In the genomic region with DNA sequence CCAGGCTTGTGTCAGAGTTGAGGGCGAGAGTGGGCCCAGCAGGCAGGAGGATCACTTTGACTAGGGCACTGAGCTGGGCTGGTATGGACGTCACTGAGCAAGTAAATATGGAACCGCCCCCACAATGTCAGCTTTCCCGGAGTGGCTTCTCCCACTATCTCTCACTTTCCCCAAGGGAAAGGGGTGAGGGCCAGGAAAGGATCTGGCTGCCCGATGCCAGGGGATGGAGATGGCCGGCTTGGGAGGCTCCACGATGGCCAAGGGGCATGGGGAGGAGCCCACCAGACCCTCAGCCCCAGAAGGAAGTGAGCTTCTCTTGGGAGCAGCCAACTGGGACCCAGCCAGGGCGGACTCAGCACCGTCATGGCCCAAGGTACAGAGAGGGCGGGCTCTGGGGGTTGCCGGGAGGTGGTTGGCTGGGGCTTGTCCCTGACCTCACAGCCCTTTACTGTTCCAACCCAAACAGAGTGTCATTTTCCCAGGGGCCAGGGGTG, we compare ENCODE assay signal across 21 cellular contexts. TPM values are rescaled to one million over a fixed set of nuclear protein-coding genes. Genes with fewer than 3 reads are reported as not detected.
DNase-seq lines count a peak whose midpoint lies in the region; ATAC-seq and TF ChIP-seq lines count a peak whose summit lies in the region.
"Had no signal": no experiment of that assay in that cellular context is flagged by ENCODE, and none has a peak within 500 bp of the region (broad histone marks: within the 10 kb centered on the region; RNA-seq: fewer than 3 reads in every experiment).

No MANE protein-coding gene starts in this region.

- H3K36me3 ChIP-seq in left ventricle myocardium inferior: no peaks in the 10 kb centered on the region
- H3K36me3 ChIP-seq in osteoblast (ENCODE audit: insufficient read depth, low read length): no peaks in the 10 kb centered on the region
- no peaks in the 10 kb centered on the region for H3K36me3 ChIP-seq in vagina
- H3K36me3 ChIP-seq: thyroid gland had no signal

- H3K4me3 ChIP-seq in left ventricle myocardium inferior: no peak overlapping the region
- H3K4me3 ChIP-seq in osteoblast (ENCODE audit: insufficient read depth, low read length): peak overlapping the region; percentile 47
- no peak overlapping the region for H3K4me3 ChIP-seq in vagina
- H3K4me3 ChIP-seq: lung, thyroid gland had no signal

- TF ChIP-seq POLR2A in vagina (IDR thresholded peaks at IDR 0.05): no peak

- no peak overlapping the region for H3K27ac Mint-ChIP-seq in activated T-cell treated with anti-CD3 and anti-CD28 coated beads, Interleukin-2, amount 50 U/mL, for 24 hours
- H3K27ac Mint-ChIP-seq in activated T-cell treated with anti-CD3 and anti-CD28 coated beads, Interleukin-2, amount 50 U/mL, for 72 hours: no peak overlapping the region
- H3K27ac Mint-ChIP-seq: activated naive CD4-positive, alpha-beta T cell treated with anti-CD3 and anti-CD28 coated beads, Interleukin-2, amount 50 U/mL, for 24 hours; dendritic cell treated with granulocyte-macrophage colony-stimulating factor and Interleukin-4, amounts not matched to agents 40 ng/mL and 50 ng/mL, for 4 days had no signal

- peak overlapping the region; percentile 47 for H3K27ac ChIP-seq in left ventricle myocardium inferior (replicated peaks)
- H3K27ac ChIP-seq in osteoblast (ENCODE audit: low read depth, low read length): no peak overlapping the region
- peak overlapping the region; percentile 47 for H3K27ac ChIP-seq in vagina

- H3K27me3 ChIP-seq in left ventricle myocardium inferior (ENCODE audit: low read depth): no peaks in the 10 kb centered on the region
- no peaks in the 10 kb centered on the region for H3K27me3 ChIP-seq in osteoblast (ENCODE audit: insufficient read depth, low read length)
- no peaks in the 10 kb centered on the region for H3K27me3 ChIP-seq in vagina
- H3K27me3 ChIP-seq: thyroid gland had no signal

- intact Hi-C loops in left ventricle myocardium inferior (cut with micrococcal nuclease): no loop called here
- intact Hi-C loops in vagina (cut with DNase I): no loop called here

- peak; percentile 11 for DNase-seq in activated T-cell treated with anti-CD3 and anti-CD28 coated beads, Interleukin-2, amount 50 U/mL, for 24 hours
- DNase-seq in activated T-cell treated with anti-CD3 and anti-CD28 coated beads, Interleukin-2, amount 50 U/mL, for 72 hours: no peak
- DNase-seq in left ventricle myocardium inferior (no peak), osteoblast (ENCODE audit: insufficient read length, low spot score, missing footprints) (peak; percentile 88), vagina (ENCODE audit: extremely low spot score in 2 of 2) (peak in 1 of 2 donors; percentile 83), COLO668 (lab: John Stamatoyannopoulos, UW; ENCODE audit: unreplicated experiment) (no peak)
- DNase-seq: activated CD4-positive, alpha-beta T cell treated with anti-CD3 and anti-CD28 coated beads, Interleukin-2, amount 50 U/mL, for 1 hour; activated T-cell treated with anti-CD3 and anti-CD28 coated beads, Interleukin-2, amount 50 U/mL, for 4 hours; H7; NCI-H1048; NCI-H2029 treated with DMSO at 0.1 percent for 48 hours; NCI-H510A treated with DMSO at 0.1 percent for 48 hours; stimulated activated CD4-positive, alpha-beta T cell treated with anti-CD3 and anti-CD28 coated beads, Interleukin-12 subunit alpha, Interleukin-12 subunit beta, amount 100 ng/mL, for 4 hours; thyroid gland had no signal

- H4K20me1 ChIP-seq in osteoblast (ENCODE audit: insufficient read depth, low read length): peaks cover 30% of the 10 kb centered on the region

- no peaks in the 10 kb centered on the region for H3K27me3 Mint-ChIP-seq in activated T-cell treated with anti-CD3 and anti-CD28 coated beads, Interleukin-2, amount 50 U/mL, for 24 hours
- H3K27me3 Mint-ChIP-seq in activated T-cell treated with anti-CD3 and anti-CD28 coated beads, Interleukin-2, amount 50 U/mL, for 72 hours (ENCODE audit: low read depth): no peaks in the 10 kb centered on the region
- H3K27me3 Mint-ChIP-seq: activated naive CD4-positive, alpha-beta T cell treated with anti-CD3 and anti-CD28 coated beads, Interleukin-2, amount 50 U/mL, for 24 hours; dendritic cell treated with granulocyte-macrophage colony-stimulating factor and Interleukin-4, amounts not matched to agents 40 ng/mL and 50 ng/mL, for 4 days; progenitor cell of endocrine pancreas had no signal

- H3K79me2 ChIP-seq in osteoblast (ENCODE audit: insufficient read depth, low read length): peaks cover 1% of the 10 kb centered on the region

- H3K4me3 Mint-ChIP-seq in activated T-cell treated with anti-CD3 and anti-CD28 coated beads, Interleukin-2, amount 50 U/mL, for 24 hours: no peak overlapping the region
- no peak overlapping the region for H3K4me3 Mint-ChIP-seq in activated T-cell treated with anti-CD3 and anti-CD28 coated beads, Interleukin-2, amount 50 U/mL, for 72 hours
- H3K4me3 Mint-ChIP-seq: activated naive CD4-positive, alpha-beta T cell treated with anti-CD3 and anti-CD28 coated beads, Interleukin-2, amount 50 U/mL, for 24 hours; activated T-cell treated with anti-CD3 and anti-CD28 coated beads, Interleukin-2, amount 50 U/mL, for 4 hours; CD14-positive monocyte; dendritic cell treated with granulocyte-macrophage colony-stimulating factor and Interleukin-4, amounts not matched to agents 40 ng/mL and 50 ng/mL, for 4 days had no signal

- peaks cover 12% of the 10 kb centered on the region for H3K4me1 Mint-ChIP-seq in activated T-cell treated with anti-CD3 and anti-CD28 coated beads, Interleukin-2, amount 50 U/mL, for 24 hours (ENCODE audit: low read depth)
- peaks cover 8% of the 10 kb centered on the region for H3K4me1 Mint-ChIP-seq in activated T-cell treated with anti-CD3 and anti-CD28 coated beads, Interleukin-2, amount 50 U/mL, for 72 hours (ENCODE audit: low read depth)

- H2AFZ ChIP-seq in osteoblast (ENCODE audit: low read length): peak overlapping the region; percentile 36

- peak overlapping the region; percentile 63 for H3K4me2 ChIP-seq in osteoblast (ENCODE audit: insufficient read depth, low read length)

- no peaks in the 10 kb centered on the region for H3K9me3 Mint-ChIP-seq in activated T-cell treated with anti-CD3 and anti-CD28 coated beads, Interleukin-2, amount 50 U/mL, for 24 hours
- H3K9me3 Mint-ChIP-seq in activated T-cell treated with anti-CD3 and anti-CD28 coated beads, Interleukin-2, amount 50 U/mL, for 72 hours: peaks cover 0 to under 1% of the 10 kb centered on the region in 2 donors
- H3K9me3 Mint-ChIP-seq: activated naive CD4-positive, alpha-beta T cell treated with anti-CD3 and anti-CD28 coated beads, Interleukin-2, amount 50 U/mL, for 24 hours; activated T-cell treated with anti-CD3 and anti-CD28 coated beads, Interleukin-2, amount 50 U/mL, for 4 hours; CD14-positive monocyte; dendritic cell treated with granulocyte-macrophage colony-stimulating factor and Interleukin-4, amounts not matched to agents 40 ng/mL and 50 ng/mL, for 4 days had no signal

- H3K36me3 Mint-ChIP-seq in activated T-cell treated with anti-CD3 and anti-CD28 coated beads, Interleukin-2, amount 50 U/mL, for 24 hours (ENCODE audit: low read depth): no peaks in the 10 kb centered on the region
- H3K36me3 Mint-ChIP-seq in activated T-cell treated with anti-CD3 and anti-CD28 coated beads, Interleukin-2, amount 50 U/mL, for 72 hours (ENCODE audit: insufficient read depth in 2 of 2): peaks cover under 1% of the 10 kb centered on the region in 2 donors

- peaks cover 69% of the 10 kb centered on the region for H3K4me1 ChIP-seq in left ventricle myocardium inferior
- peaks cover 12% of the 10 kb centered on the region for H3K4me1 ChIP-seq in osteoblast (ENCODE audit: insufficient read depth, low read length)
- peaks cover 94% of the 10 kb centered on the region for H3K4me1 ChIP-seq in vagina

- H3K9me3 ChIP-seq in left ventricle myocardium inferior (replicated peaks) (no peaks in the 10 kb centered on the region), osteoblast (ENCODE audit: low read depth, low read length) (no peaks in the 10 kb centered on the region), vagina (no peaks in the 10 kb centered on the region)
- H3K9me3 ChIP-seq: thyroid gland had no signal

- no peak for ATAC-seq in activated T-cell treated with anti-CD3 and anti-CD28 coated beads, Interleukin-2, amount 50 U/mL, for 72 hours (replicated peaks in 1 of 2)
- ATAC-seq in GM19328 (IDR thresholded peaks at IDR 0.05; ENCODE audit: unreplicated experiment): no peak
- ATAC-seq in HG03095 (IDR thresholded peaks at IDR 0.05; ENCODE audit: unreplicated experiment): no peak
- ATAC-seq: activated T-cell treated with anti-CD3 and anti-CD28 coated beads, Interleukin-2, amount 50 U/mL, for 4 hours had no signal

- TF ChIP-seq CTCF in left ventricle myocardium inferior (IDR thresholded peaks at IDR 0.05; ENCODE audit: borderline replicate concordance) (no peak), osteoblast (IDR thresholded peaks at IDR 0.05; ENCODE audit: extremely low read depth, low read depth, low read length) (no peak), vagina (IDR thresholded peaks at IDR 0.05) (no peak)

RNA-seq across cellular contexts. Expression of a gene that starts 8.7 kb away (rescaled TPM):
- total RNA-seq in activated T-cell treated with anti-CD3 and anti-CD28 coated beads, Interleukin-2, amount 50 U/mL, for 72 hours: 1 to 10 TPM; 1.2 to 2.0 TPM
- total RNA-seq in left ventricle myocardium inferior (17.2 TPM), osteoblast (5.4 and 6.8 TPM in 2 replicates), vagina (15.2 TPM)

Comparison
In these comparisons a context has a peak if more than half of its experiments do, and no peak if none do; other contexts are left out.
1. DNase-seq: peak in activated T-cell treated with anti-CD3 and anti-CD28 coated beads, Interleukin-2, amount 50 U/mL, for 24 hours (single experiment) and osteoblast (single experiment); none in activated T-cell treated with anti-CD3 and anti-CD28 coated beads, Interleukin-2, amount 50 U/mL, for 72 hours (0 of 2), left ventricle myocardium inferior (single experiment) and COLO668 (single experiment).